ENCODE assay signal across 8 cellular contexts in genomic region chr15:75577401-75578205, GRCh38. TPM values are rescaled to one million over a fixed set of nuclear protein-coding genes. Genes with fewer than 3 reads are reported as not detected.
DNase-seq lines count a peak whose midpoint lies in the region; ATAC-seq and FAIRE-seq lines count a peak whose summit lies in the region.

No MANE protein-coding gene starts in this region.

- FAIRE-seq in small intestine (lab: Jason Lieb, UNC), result no peak

- no peak for ATAC-seq in GM18907 (IDR thresholded peaks at IDR 0.05; ENCODE audit: unreplicated experiment)
- no peak for ATAC-seq in GM21381 (IDR thresholded peaks at IDR 0.05; ENCODE audit: unreplicated experiment)

- H3K27me3 ChIP-seq in MG63, result no peaks in the 10 kb centered on the region
- H3K27me3 ChIP-seq in iPS-20b (ENCODE audit: insufficient read depth, low read length), result no peaks in the 10 kb centered on the region
- H3K27me3 ChIP-seq in small intestine (ENCODE audit: control insufficient read depth in 2 of 2, insufficient read depth in 2 of 2, low read length in 2 of 2), result no peaks in the 10 kb centered on the region

- DNase-seq in EH (ENCODE audit: low read depth), result peak; percentile 34
- DNase-seq in MG63, result peak; percentile 9
- peak; percentile 29 for DNase-seq in amniotic epithelial cell (ENCODE audit: low read depth)
- DNase-seq in small intestine, result peak; percentile 18
- no peak for DNase-seq in NCI-H1930 (lab: John Stamatoyannopoulos, UW)

- H3K4me1 ChIP-seq in iPS-20b (ENCODE audit: insufficient read depth, low read length) (peaks cover 23% of the 10 kb centered on the region), small intestine (ENCODE audit: control insufficient read depth in 2 of 2, insufficient read depth in 1 of 2, low read depth in 1 of 2, low read length in 1 of 2) (no peaks in the 10 kb centered on the region)

- peaks cover 12% of the 10 kb centered on the region for H3K36me3 ChIP-seq in MG63
- H3K36me3 ChIP-seq in iPS-20b (ENCODE audit: insufficient read depth, low read depth, low read length), result no peaks in the 10 kb centered on the region
- no peaks in the 10 kb centered on the region for H3K36me3 ChIP-seq in small intestine (ENCODE audit: control insufficient read depth in 2 of 2, insufficient read depth in 2 of 2, low read length in 2 of 2)

- H3K9me3 ChIP-seq in MG63 (no peaks in the 10 kb centered on the region), iPS-20b (ENCODE audit: insufficient read depth, low read depth, low read length) (no peaks in the 10 kb centered on the region), small intestine (ENCODE audit: control insufficient read depth, low read depth) (no peaks in the 10 kb centered on the region)

- WGBS in small intestine, 3 donors, result 4 to 6% (median 5%) methylated on average over 13 of the region's 13 CpGs

- peak overlapping the region; percentile 68 for H3K4me3 ChIP-seq in MG63
- H3K4me3 ChIP-seq in iPS-20b (ENCODE audit: low read length), result peak overlapping the region; percentile 100
- H3K4me3 ChIP-seq in small intestine (ENCODE audit: low read depth in 1 of 2, low read length in 2 of 2), result peak overlapping the region; percentile 90 to 95

- peak overlapping the region; percentile 98 for H3K9ac ChIP-seq in iPS-20b (ENCODE audit: low read depth, low read length)

- H3K27ac ChIP-seq in iPS-20b (ENCODE audit: low read length) (peak overlapping the region; percentile 90), small intestine (ENCODE audit: low read depth in 1 of 2, low read length in 1 of 2) (peak overlapping the region; percentile 90 to 95)

RNA-seq across cellular contexts. Expression of gene PTPN9, which starts 1.5 kb away (rescaled TPM):
- 11.3 and 17.6 TPM in 2 replicates for total RNA-seq in MG63 (2014; rRNA removed; shearing (Covaris generic); ENCODE audit: low replicate concordance)
- polyA plus RNA-seq in small intestine, result 10 to 100 TPM; 19.7 to 21.0 (median 20.3) TPM

RNA-seq across cellular contexts. Expression of gene SNUPN, which starts 47.9 kb away (rescaled TPM):
- 42.5 and 58.5 TPM in 2 replicates for total RNA-seq in MG63 (2014; rRNA removed; shearing (Covaris generic); ENCODE audit: low replicate concordance)
- 10 to 100 TPM; 19.5 to 24.6 (median 22.1) TPM for polyA plus RNA-seq in small intestine

Comparison
In these comparisons a context has a peak if more than half of its experiments do, and no peak if none do; other contexts are left out.
1. DNase-seq: peak in EH (single experiment), MG63 (single experiment), amniotic epithelial cell (single experiment) and small intestine (single experiment); none in NCI-H1930 (0 of 2).
2. Peak in every context shown above with its lines, with median percentiles within 50 percentile points of each other: H3K4me3 ChIP-seq.